ENCODE assay signal across 8 cellular contexts in genomic region chr14:90382491-90383125, GRCh38. TPM values are rescaled to one million over a fixed set of nuclear protein-coding genes. Genes with fewer than 3 reads are reported as not detected.
A peak's percentile ranks its signal among the peaks of the same experiment; 100 is the strongest.
DNase-seq lines count a peak whose midpoint lies in the region; ATAC-seq and TF ChIP-seq lines count a peak whose summit lies in the region.

No MANE protein-coding gene starts in this region.

- H3K27ac Mint-ChIP-seq in osteocyte (ENCODE audit: unreplicated experiment) = no peak overlapping the region

- H3K4me3 ChIP-seq in right cardiac atrium (ENCODE audit: low read length) (peak overlapping the region; percentile 65), rectal smooth muscle tissue (ENCODE audit: low read length) (peak overlapping the region; percentile 89)

- H3K27ac ChIP-seq in adipose tissue (ENCODE audit: low read depth, low read length) (peak overlapping the region; percentile 87), right cardiac atrium (ENCODE audit: low read length) (peak overlapping the region; percentile 99), rectal smooth muscle tissue (ENCODE audit: low read depth, low read length) (peak overlapping the region; percentile 100)

- intact Hi-C loops in right cardiac atrium (cut with DNase I) = loop anchor here in 1 of 4 donors (5.0 kb wide), 1 partner anchor 80 kb away; no protein-coding TSS in a partner anchor

- no peaks in the 10 kb centered on the region for H3K36me3 Mint-ChIP-seq in osteocyte (ENCODE audit: unreplicated experiment)

- ATAC-seq in GM18873 (IDR thresholded peaks at IDR 0.05; ENCODE audit: low FRiP score, unreplicated experiment) = peak; percentile 7
- peak; percentile 0 for ATAC-seq in HG03575 (IDR thresholded peaks at IDR 0.05; ENCODE audit: extremely low read depth, insufficient number of reproducible peaks, low FRiP score, unreplicated experiment)
- ATAC-seq in right cardiac atrium = peak; percentile 34 to 53

- H3K9ac ChIP-seq in rectal smooth muscle tissue (ENCODE audit: low read length) = peak overlapping the region; percentile 95

- H3K4me1 ChIP-seq in right cardiac atrium (ENCODE audit: control insufficient read depth, insufficient read depth, low read length) (no peaks in the 10 kb centered on the region), rectal smooth muscle tissue (ENCODE audit: control insufficient read depth, insufficient read depth, low read length) (peaks cover 22% of the 10 kb centered on the region)

- H3K9me3 Mint-ChIP-seq in osteocyte (ENCODE audit: unreplicated experiment) = no peaks in the 10 kb centered on the region

- H3K36me3 ChIP-seq in rectal smooth muscle tissue (ENCODE audit: control insufficient read depth, insufficient read depth, low read length) = no peaks in the 10 kb centered on the region

- 0 to 1% (median 0%) methylated on average over 34 of the region's 34 CpGs for WGBS in adipose tissue, 3 donors
- under 1% methylated on average over 34 of the region's 34 CpGs for WGBS in right cardiac atrium

- no peak for TF ChIP-seq CTCF in osteocyte (IDR thresholded peaks at IDR 0.05)

- DNase-seq in ACHN (peak; percentile 70), RPMI8226 (peak; percentile 48), right cardiac atrium (peak; percentile 72 to 88 (median 82)), osteocyte (ENCODE audit: extremely low spot score, unreplicated experiment) (no peak)

- no peaks in the 10 kb centered on the region for H3K9me3 ChIP-seq in right cardiac atrium (ENCODE audit: control insufficient read depth, low read length)

- no peak overlapping the region for H3K4me3 Mint-ChIP-seq in osteocyte (ENCODE audit: unreplicated experiment)

- H3K27me3 Mint-ChIP-seq in osteocyte (ENCODE audit: unreplicated experiment) = no peaks in the 10 kb centered on the region

- H3K27me3 ChIP-seq in right cardiac atrium (ENCODE audit: control insufficient read depth, insufficient read depth) = no peaks in the 10 kb centered on the region
- no peaks in the 10 kb centered on the region for H3K27me3 ChIP-seq in rectal smooth muscle tissue (ENCODE audit: control insufficient read depth, insufficient read depth, low read length)

- H3K4me1 Mint-ChIP-seq in osteocyte (ENCODE audit: unreplicated experiment) = peaks cover 8% of the 10 kb centered on the region

- in situ Hi-C loops in ACHN (cut with HindIII; ENCODE audit: low pct_ligation_motif_present, low pct_unique_long_range_greater_than_20kb, low sequenced_read_pairs) = no loop called here

RNA-seq across cellular contexts. Expression of gene CALM1, which starts 14.2 kb away (rescaled TPM):
- polyA plus RNA-seq in adipose tissue (100 to 1,000 TPM; 170 to 442 (median 252) TPM), right cardiac atrium (301 TPM)
- total RNA-seq in right cardiac atrium (100 to 1,000 TPM; 381 to 508 (median 445) TPM), osteocyte (184 and 199 TPM in 2 replicates)

RNA-seq across cellular contexts. Expression of gene NRDE2, which starts 50.9 kb away (rescaled TPM):
- polyA plus RNA-seq in adipose tissue (1 to 10 TPM; 3.5 to 5.9 (median 5.6) TPM), right cardiac atrium (6.2 TPM)
- total RNA-seq in right cardiac atrium (10 to 100 TPM; 10.9 to 15.3 (median 12.4) TPM), osteocyte (23.2 and 25.2 TPM in 2 replicates)
